ENCODE assay signal across 1 cellular context in the genomic region with DNA sequence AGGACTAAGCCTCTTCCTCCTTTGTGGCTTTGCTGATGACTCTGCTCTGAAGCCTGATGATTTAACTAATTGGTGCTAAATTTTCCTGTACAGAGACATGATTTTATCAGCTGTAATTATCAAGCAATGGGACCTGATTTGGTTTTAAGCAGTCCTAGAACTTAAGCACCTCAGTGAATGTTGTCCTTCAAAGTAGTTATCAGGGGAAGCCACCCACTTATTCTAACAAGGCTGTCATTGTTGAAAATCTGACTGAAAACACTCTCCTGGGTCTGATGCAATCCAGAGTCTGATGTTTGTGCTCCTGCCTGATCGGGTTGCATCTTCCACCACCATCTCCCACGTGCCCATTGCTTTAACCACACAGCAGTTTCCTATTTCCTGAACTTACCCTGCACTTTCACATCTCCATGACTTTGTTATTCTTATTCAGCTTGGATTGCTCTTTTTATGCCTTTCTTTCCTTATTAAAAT.
TF ChIP-seq lines count a peak whose summit lies in the region.

No MANE protein-coding gene starts in this region.

TF ChIP-seq in K562, 482 proteins besides CTCF, POLR2A, EP300 and RAD21 (continues in another document):
- TF ChIP-seq PATZ1 (CRISPR knock-in tag; IDR thresholded peaks at IDR 0.05; ENCODE audit: borderline replicate concordance) = no peak
- TF ChIP-seq, protein P1, sequence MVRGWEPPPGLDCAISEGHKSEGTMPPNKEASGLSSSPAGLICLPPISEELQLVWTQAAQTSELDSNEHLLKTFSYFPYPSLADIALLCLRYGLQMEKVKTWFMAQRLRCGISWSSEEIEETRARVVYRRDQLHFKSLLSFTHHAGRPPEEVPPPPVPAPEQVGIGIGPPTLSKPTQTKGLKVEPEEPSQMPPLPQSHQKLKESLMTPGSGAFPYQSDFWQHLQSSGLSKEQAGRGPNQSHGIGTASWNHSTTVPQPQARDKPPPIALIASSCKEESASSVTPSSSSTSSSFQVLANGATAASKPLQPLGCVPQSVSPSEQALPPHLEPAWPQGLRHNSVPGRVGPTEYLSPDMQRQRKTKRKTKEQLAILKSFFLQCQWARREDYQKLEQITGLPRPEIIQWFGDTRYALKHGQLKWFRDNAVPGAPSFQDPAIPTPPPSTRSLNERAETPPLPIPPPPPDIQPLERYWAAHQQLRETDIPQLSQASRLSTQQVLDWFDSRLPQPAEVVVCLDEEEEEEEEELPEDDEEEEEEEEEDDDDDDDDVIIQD (CRISPR knock-in tag; IDR thresholded peaks at IDR 0.05) = no peak
- no peak for TF ChIP-seq MEF2D (tag; conservative IDR thresholded peaks at IDR 0.05; ENCODE audit: low read depth)
- TF ChIP-seq ZNF778 (CRISPR knock-in tag; IDR thresholded peaks at IDR 0.05) = no peak
- no peak for TF ChIP-seq SRSF1 (IDR thresholded peaks at IDR 0.05; ENCODE audit: low read depth, low read length)
- 0 out of 4 replicates have a peak, but pooled peaks of 1 of the 2 experiments have one; percentile 33 for TF ChIP-seq MNT (conservative IDR thresholded peaks at IDR 0.05)
- TF ChIP-seq ZKSCAN1 (IDR thresholded peaks at IDR 0.05; ENCODE audit: low read depth, low read length) = no peak
- TF ChIP-seq, protein P2, sequence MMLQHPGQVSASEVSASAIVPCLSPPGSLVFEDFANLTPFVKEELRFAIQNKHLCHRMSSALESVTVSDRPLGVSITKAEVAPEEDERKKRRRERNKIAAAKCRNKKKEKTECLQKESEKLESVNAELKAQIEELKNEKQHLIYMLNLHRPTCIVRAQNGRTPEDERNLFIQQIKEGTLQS (IDR thresholded peaks at IDR 0.05) = peak; percentile 84
- TF ChIP-seq, protein P2 (CRISPR knock-in tag; conservative IDR thresholded peaks at IDR 0.05) = no peak
- TF ChIP-seq HNRNPH1 (optimal IDR thresholded peaks at IDR 0.05; ENCODE audit: low read depth, low read length) = no peak
- TF ChIP-seq ZNF212 (CRISPR knock-in tag; IDR thresholded peaks at IDR 0.05) = no peak
- no peak for TF ChIP-seq HSF4 (CRISPR knock-in tag; IDR thresholded peaks at IDR 0.05; ENCODE audit: borderline replicate concordance)
- TF ChIP-seq ZNF551 (CRISPR knock-in tag; IDR thresholded peaks at IDR 0.05) = no peak
- TF ChIP-seq HMG20A (CRISPR knock-in tag; conservative IDR thresholded peaks at IDR 0.05) = no peak
- no peak for TF ChIP-seq NR2C1 (IDR thresholded peaks at IDR 0.05)
- no peak for TF ChIP-seq NR2C1 (tag; IDR thresholded peaks at IDR 0.05)
- no peak for TF ChIP-seq EHMT2 (IDR thresholded peaks at IDR 0.05)
- no peak for TF ChIP-seq FOXJ2 (tag; IDR thresholded peaks at IDR 0.05)
- TF ChIP-seq ZNF146 (CRISPR knock-in tag; IDR thresholded peaks at IDR 0.05; ENCODE audit: unreplicated experiment) = no peak
- no peak for TF ChIP-seq SNAPC5 (CRISPR knock-in tag; IDR thresholded peaks at IDR 0.05)
- peak; percentile 16 to 29; a peak in 2 of 4 replicates for TF ChIP-seq TRIM24 (IDR thresholded peaks at IDR 0.05)
- TF ChIP-seq GATA2 (CRISPR knock-in tag; IDR thresholded peaks at IDR 0.05) = no peak
- TF ChIP-seq E2F6 (IDR thresholded peaks at IDR 0.05; ENCODE audit: borderline replicate concordance in 1 of 2, extremely low read depth in 1 of 2, insufficient read depth in 1 of 2, insufficient read length in 1 of 2, low read depth in 1 of 2, low read length in 1 of 2, poor library complexity in 1 of 2, severe bottlenecking in 1 of 2) = no peak
- TF ChIP-seq, protein P3, sequence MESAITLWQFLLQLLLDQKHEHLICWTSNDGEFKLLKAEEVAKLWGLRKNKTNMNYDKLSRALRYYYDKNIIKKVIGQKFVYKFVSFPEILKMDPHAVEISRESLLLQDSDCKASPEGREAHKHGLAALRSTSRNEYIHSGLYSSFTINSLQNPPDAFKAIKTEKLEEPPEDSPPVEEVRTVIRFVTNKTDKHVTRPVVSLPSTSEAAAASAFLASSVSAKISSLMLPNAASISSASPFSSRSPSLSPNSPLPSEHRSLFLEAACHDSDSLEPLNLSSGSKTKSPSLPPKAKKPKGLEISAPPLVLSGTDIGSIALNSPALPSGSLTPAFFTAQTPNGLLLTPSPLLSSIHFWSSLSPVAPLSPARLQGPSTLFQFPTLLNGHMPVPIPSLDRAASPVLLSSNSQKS (CRISPR knock-in tag; IDR thresholded peaks at IDR 0.05) = no peak
- no peak for TF ChIP-seq ZNF695 (CRISPR knock-in tag; IDR thresholded peaks at IDR 0.05)
- no peak for TF ChIP-seq NFYB (IDR thresholded peaks at IDR 0.05; ENCODE audit: extremely low read depth, insufficient read length)
- no peak for TF ChIP-seq ZBTB8A (IDR thresholded peaks at IDR 0.05; ENCODE audit: partially characterized antibody)
- TF ChIP-seq, protein P4, sequence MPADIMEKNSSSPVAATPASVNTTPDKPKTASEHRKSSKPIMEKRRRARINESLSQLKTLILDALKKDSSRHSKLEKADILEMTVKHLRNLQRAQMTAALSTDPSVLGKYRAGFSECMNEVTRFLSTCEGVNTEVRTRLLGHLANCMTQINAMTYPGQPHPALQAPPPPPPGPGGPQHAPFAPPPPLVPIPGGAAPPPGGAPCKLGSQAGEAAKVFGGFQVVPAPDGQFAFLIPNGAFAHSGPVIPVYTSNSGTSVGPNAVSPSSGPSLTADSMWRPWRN (IDR thresholded peaks at IDR 0.05; ENCODE audit: low read depth) = peak; percentile 94
- no peak for TF ChIP-seq CBFB (CRISPR knock-in tag; IDR thresholded peaks at IDR 0.05)
- no peak for TF ChIP-seq FIP1L1 (IDR thresholded peaks at IDR 0.05; ENCODE audit: low read depth, low read length, poor library complexity, severe bottlenecking)
- TF ChIP-seq ETS2 (tag; IDR thresholded peaks at IDR 0.05; ENCODE audit: borderline replicate concordance, poor library complexity, severe bottlenecking) = no peak
- TF ChIP-seq AFF4 (CRISPR knock-in tag; IDR thresholded peaks at IDR 0.05) = no peak
- TF ChIP-seq, protein P5, sequence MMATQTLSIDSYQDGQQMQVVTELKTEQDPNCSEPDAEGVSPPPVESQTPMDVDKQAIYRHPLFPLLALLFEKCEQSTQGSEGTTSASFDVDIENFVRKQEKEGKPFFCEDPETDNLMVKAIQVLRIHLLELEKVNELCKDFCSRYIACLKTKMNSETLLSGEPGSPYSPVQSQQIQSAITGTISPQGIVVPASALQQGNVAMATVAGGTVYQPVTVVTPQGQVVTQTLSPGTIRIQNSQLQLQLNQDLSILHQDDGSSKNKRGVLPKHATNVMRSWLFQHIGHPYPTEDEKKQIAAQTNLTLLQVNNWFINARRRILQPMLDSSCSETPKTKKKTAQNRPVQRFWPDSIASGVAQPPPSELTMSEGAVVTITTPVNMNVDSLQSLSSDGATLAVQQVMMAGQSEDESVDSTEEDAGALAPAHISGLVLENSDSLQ (IDR thresholded peaks at IDR 0.05) = peak; percentile 55; the same call in 1 of the 2 replicates
- TF ChIP-seq ZNF263 (CRISPR knock-in tag; IDR thresholded peaks at IDR 0.05; ENCODE audit: borderline replicate concordance) = no peak
- TF ChIP-seq, protein P6, sequence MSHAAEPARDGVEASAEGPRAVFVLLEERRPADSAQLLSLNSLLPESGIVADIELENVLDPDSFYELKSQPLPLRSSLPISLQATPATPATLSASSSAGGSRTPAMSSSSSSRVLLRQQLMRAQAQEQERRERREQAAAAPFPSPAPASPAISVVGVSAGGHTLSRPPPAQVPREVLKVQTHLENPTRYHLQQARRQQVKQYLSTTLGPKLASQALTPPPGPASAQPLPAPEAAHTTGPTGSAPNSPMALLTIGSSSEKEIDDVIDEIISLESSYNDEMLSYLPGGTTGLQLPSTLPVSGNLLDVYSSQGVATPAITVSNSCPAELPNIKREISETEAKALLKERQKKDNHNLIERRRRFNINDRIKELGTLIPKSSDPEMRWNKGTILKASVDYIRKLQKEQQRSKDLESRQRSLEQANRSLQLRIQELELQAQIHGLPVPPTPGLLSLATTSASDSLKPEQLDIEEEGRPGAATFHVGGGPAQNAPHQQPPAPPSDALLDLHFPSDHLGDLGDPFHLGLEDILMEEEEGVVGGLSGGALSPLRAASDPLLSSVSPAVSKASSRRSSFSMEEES (CRISPR knock-in tag; IDR thresholded peaks at IDR 0.05) = no peak
- no peak for TF ChIP-seq MBD2 (IDR thresholded peaks at IDR 0.05; ENCODE audit: borderline replicate concordance, low read depth)
- TF ChIP-seq, protein P7, sequence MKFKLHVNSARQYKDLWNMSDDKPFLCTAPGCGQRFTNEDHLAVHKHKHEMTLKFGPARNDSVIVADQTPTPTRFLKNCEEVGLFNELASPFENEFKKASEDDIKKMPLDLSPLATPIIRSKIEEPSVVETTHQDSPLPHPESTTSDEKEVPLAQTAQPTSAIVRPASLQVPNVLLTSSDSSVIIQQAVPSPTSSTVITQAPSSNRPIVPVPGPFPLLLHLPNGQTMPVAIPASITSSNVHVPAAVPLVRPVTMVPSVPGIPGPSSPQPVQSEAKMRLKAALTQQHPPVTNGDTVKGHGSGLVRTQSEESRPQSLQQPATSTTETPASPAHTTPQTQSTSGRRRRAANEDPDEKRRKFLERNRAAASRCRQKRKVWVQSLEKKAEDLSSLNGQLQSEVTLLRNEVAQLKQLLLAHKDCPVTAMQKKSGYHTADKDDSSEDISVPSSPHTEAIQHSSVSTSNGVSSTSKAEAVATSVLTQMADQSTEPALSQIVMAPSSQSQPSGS (CRISPR knock-in tag; IDR thresholded peaks at IDR 0.05) = no peak
- no peak for TF ChIP-seq E2F4 (CRISPR knock-in tag; IDR thresholded peaks at IDR 0.05; ENCODE audit: low read depth)
- no peak for TF ChIP-seq ILK (tag; IDR thresholded peaks at IDR 0.05; ENCODE audit: borderline replicate concordance, low read depth)
- no peak for TF ChIP-seq POLR3G (IDR thresholded peaks at IDR 0.05; ENCODE audit: extremely low read depth, insufficient read length, insufficient replicate concordance)
